Comparison of ENCODE assay signal across 8 cellular contexts in genomic region chr3:184129012-184129411, GRCh38. TPM values are rescaled to one million over a fixed set of nuclear protein-coding genes. Genes with fewer than 3 reads are reported as not detected.
A peak's percentile ranks its signal among the peaks of the same experiment; 100 is the strongest.
DNase-seq lines count a peak whose midpoint lies in the region; ATAC-seq, FAIRE-seq and TF ChIP-seq lines count a peak whose summit lies in the region.

No MANE protein-coding gene starts in this region.

- H3K4me3 ChIP-seq in MG63 = no peak overlapping the region
- H3K4me3 ChIP-seq in adipocyte (ENCODE audit: low read length) = no peak overlapping the region
- H3K4me3 ChIP-seq in mesenchymal stem cell (ENCODE audit: insufficient read depth in 1 of 2, low read depth in 1 of 2, low read length in 2 of 2) = no peak overlapping the region
- H3K4me3 ChIP-seq in kidney (ENCODE audit: low read length in 2 of 2) = no peak overlapping the region

- H3K4me1 Mint-ChIP-seq in activated CD4-positive, alpha-beta T cell treated with anti-CD3 and anti-CD28 coated beads for 36 hours = peaks cover 7% of the 10 kb centered on the region

- peaks cover 3% of the 10 kb centered on the region for H3K4me1 ChIP-seq in adipocyte (ENCODE audit: control insufficient read depth, insufficient read depth, low read length)
- no peaks in the 10 kb centered on the region for H3K4me1 ChIP-seq in mesenchymal stem cell (ENCODE audit: control insufficient read depth, insufficient read depth, low read depth, low read length)
- peaks cover 0 to 3% of the 10 kb centered on the region in 2 donors for H3K4me1 ChIP-seq in kidney (ENCODE audit: control insufficient read depth in 1 of 2, insufficient read depth in 1 of 2, low read depth in 1 of 2, low read length in 2 of 2)

- no peak for TF ChIP-seq CTCF in kidney (IDR thresholded peaks at IDR 0.05; ENCODE audit: borderline replicate concordance, extremely low read depth, insufficient read depth)

- no peak for FAIRE-seq in kidney (lab: Jason Lieb, UNC)

- H4K91ac ChIP-seq in mesenchymal stem cell (ENCODE audit: low read length) = no peak overlapping the region

- no peak overlapping the region for H4K8ac ChIP-seq in mesenchymal stem cell (ENCODE audit: low read length)

- no peak overlapping the region for H3K4ac ChIP-seq in mesenchymal stem cell (ENCODE audit: low read depth in 1 of 2, low read length in 2 of 2)

- no peak overlapping the region for H2AFZ ChIP-seq in mesenchymal stem cell (ENCODE audit: low read depth, low read length)

- H3K79me1 ChIP-seq in mesenchymal stem cell (replicated peaks; ENCODE audit: low read length, poor library complexity, severe bottlenecking) = peaks cover 1% of the 10 kb centered on the region

- H3K9me3 ChIP-seq in MG63 = no peaks in the 10 kb centered on the region
- H3K9me3 ChIP-seq in adipocyte (ENCODE audit: control insufficient read depth, low read length) = no peaks in the 10 kb centered on the region
- H3K9me3 ChIP-seq in mesenchymal stem cell (ENCODE audit: control insufficient read depth, low read length) = no peaks in the 10 kb centered on the region
- no peaks in the 10 kb centered on the region for H3K9me3 ChIP-seq in kidney (ENCODE audit: control insufficient read depth in 1 of 2, low read length in 2 of 2)

- CTCF ChIA-PET in activated CD4-positive, alpha-beta T cell treated with anti-CD3 and anti-CD28 coated beads for 36 hours (lab: Charles Lee) = interaction anchor here (0.6 kb wide), 1 partner anchor 244 kb away, joined by 3 read pairs; no protein-coding TSS in a partner anchor

- H3K4me2 ChIP-seq in mesenchymal stem cell (ENCODE audit: low read length, poor library complexity, severe bottlenecking) = no peak overlapping the region

- intact Hi-C loops in activated CD4-positive, alpha-beta T cell treated with anti-CD3 and anti-CD28 coated beads for 36 hours (cut with DNase I, micrococcal nuclease) = no loop called here
- intact Hi-C loops in kidney (cut with DNase I) = no loop called here

- H3K14ac ChIP-seq in mesenchymal stem cell (ENCODE audit: low read length in 2 of 2) = no peak overlapping the region

- H3K18ac ChIP-seq in mesenchymal stem cell (ENCODE audit: low read depth in 1 of 2, low read length in 2 of 2) = no peak overlapping the region

- H3K27ac ChIP-seq in mesenchymal stem cell (ENCODE audit: low read length, poor library complexity, severe bottlenecking) (no peak overlapping the region), kidney (ENCODE audit: low read depth in 2 of 2, low read length in 2 of 2) (no peak overlapping the region)

- no peaks in the 10 kb centered on the region for H3K27me3 Mint-ChIP-seq in activated CD4-positive, alpha-beta T cell treated with anti-CD3 and anti-CD28 coated beads for 36 hours

- no peaks in the 10 kb centered on the region for H3K36me3 ChIP-seq in MG63
- no peaks in the 10 kb centered on the region for H3K36me3 ChIP-seq in adipocyte (ENCODE audit: control insufficient read depth, insufficient read depth, low read length, severe bottlenecking)
- H3K36me3 ChIP-seq in mesenchymal stem cell (ENCODE audit: control insufficient read depth in 1 of 2, insufficient read depth in 2 of 2, low read depth in 1 of 2, low read length in 2 of 2) = no peaks in the 10 kb centered on the region
- no peaks in the 10 kb centered on the region for H3K36me3 ChIP-seq in kidney (ENCODE audit: control insufficient read depth in 1 of 2, insufficient read depth in 2 of 2, low read length in 2 of 2)

- no peak overlapping the region for H2BK15ac ChIP-seq in mesenchymal stem cell (ENCODE audit: low read depth, poor library complexity, severe bottlenecking)

- H3K9ac ChIP-seq in adipocyte (ENCODE audit: low read length) = no peak overlapping the region
- peak overlapping the region; percentile 32 for H3K9ac ChIP-seq in mesenchymal stem cell (ENCODE audit: low read length)
- no peak overlapping the region for H3K9ac ChIP-seq in kidney (ENCODE audit: low read length in 2 of 2)

- POLR2A ChIA-PET in activated CD4-positive, alpha-beta T cell treated with anti-CD3 and anti-CD28 coated beads for 36 hours (lab: Charles Lee) = no interaction called here

- H3K4me3 Mint-ChIP-seq in activated CD4-positive, alpha-beta T cell treated with anti-CD3 and anti-CD28 coated beads for 36 hours = no peak overlapping the region

- no peak overlapping the region for H2BK5ac ChIP-seq in mesenchymal stem cell (ENCODE audit: low read depth, low read length, poor library complexity, severe bottlenecking)

- H3K9me3 Mint-ChIP-seq in activated CD4-positive, alpha-beta T cell treated with anti-CD3 and anti-CD28 coated beads for 36 hours (ENCODE audit: low read depth) = no peaks in the 10 kb centered on the region

- whole genome bisulfite sequencing in mesenchymal stem cell = 60% methylated on average over 1 of the region's 2 CpGs

- H2AK5ac ChIP-seq in mesenchymal stem cell (ENCODE audit: low read length, severe bottlenecking) = no peak overlapping the region

- H2BK12ac ChIP-seq in mesenchymal stem cell (ENCODE audit: low read length in 2 of 2) = no peak overlapping the region

- no peak overlapping the region for H3K27ac Mint-ChIP-seq in activated CD4-positive, alpha-beta T cell treated with anti-CD3 and anti-CD28 coated beads for 36 hours

- no peak overlapping the region for H3K23ac ChIP-seq in mesenchymal stem cell (ENCODE audit: low read length in 2 of 2)

- peak; percentile 63 for ATAC-seq in activated CD4-positive, alpha-beta T cell treated with anti-CD3 and anti-CD28 coated beads for 36 hours

- H3K27me3 ChIP-seq in MG63 (no peaks in the 10 kb centered on the region), adipocyte (replicated peaks; ENCODE audit: control insufficient read depth, insufficient read depth, low read length) (no peaks in the 10 kb centered on the region), mesenchymal stem cell (ENCODE audit: control insufficient read depth in 1 of 2, insufficient read depth in 1 of 2, low read length in 2 of 2) (no peaks in the 10 kb centered on the region)

- peak; percentile 41 for DNase-seq in activated CD4-positive, alpha-beta T cell treated with anti-CD3 and anti-CD28 coated beads for 36 hours
- DNase-seq in activated CD4-positive, alpha-beta T cell treated with anti-CD3 and anti-CD28 coated beads, Interleukin-2, amount 50 U/mL, for 1 hour = no peak
- DNase-seq in MG63 (peak; percentile 63), adipocyte (ENCODE audit: low read depth) (peak; percentile 56), mesenchymal stem cell (peak; percentile 45), retina (no peak), ureter (ENCODE audit: low spot score) (no peak), kidney (no peak)

- no peak overlapping the region for H2BK120ac ChIP-seq in mesenchymal stem cell (ENCODE audit: low read depth, low read length)

- H3K36me3 Mint-ChIP-seq in activated CD4-positive, alpha-beta T cell treated with anti-CD3 and anti-CD28 coated beads for 36 hours (ENCODE audit: low read depth) = no peaks in the 10 kb centered on the region

RNA-seq across cellular contexts. Expression of gene EIF2B5, which starts 6.1 kb away (rescaled TPM):
- 10 to 100 TPM; 46.4 to 60.6 TPM for total RNA-seq in activated CD4-positive, alpha-beta T cell treated with anti-CD3 and anti-CD28 coated beads for 36 hours
- total RNA-seq in MG63 (2014; rRNA removed; shearing (Covaris generic); ENCODE audit: low replicate concordance) = 41.7 and 50.5 TPM in 2 replicates
- 22.7 TPM for polyA plus RNA-seq in mesenchymal stem cell (2013, experiment 1 of 2)
- 22.7 TPM for polyA plus RNA-seq in mesenchymal stem cell (2013, experiment 2 of 2)
- total RNA-seq in ureter = 48.6 TPM
- total RNA-seq in kidney = 36.9 TPM
- 37.0 TPM for polyA plus RNA-seq in kidney (ENCODE audit: insufficient read depth, low read depth, low replicate concordance)

RNA-seq across cellular contexts. Expression of gene DVL3, which starts 26.2 kb away (rescaled TPM):
- total RNA-seq in activated CD4-positive, alpha-beta T cell treated with anti-CD3 and anti-CD28 coated beads for 36 hours = 10 to 100 TPM; 24.9 to 29.6 TPM
- 20.8 and 42.6 TPM in 2 replicates for total RNA-seq in MG63 (2014; rRNA removed; shearing (Covaris generic); ENCODE audit: low replicate concordance)
- polyA plus RNA-seq in mesenchymal stem cell (2013, experiment 1 of 2) = 67.6 TPM
- polyA plus RNA-seq in mesenchymal stem cell (2013, experiment 2 of 2) = 65.3 TPM
- total RNA-seq in ureter (61.1 TPM), kidney (57.4 TPM)
- polyA plus RNA-seq in kidney (ENCODE audit: insufficient read depth, low read depth, low replicate concordance) = 30.3 TPM

RNA-seq across cellular contexts. Expression of gene HTR3E, which starts 32.1 kb away (rescaled TPM):
- not detected for total RNA-seq in activated CD4-positive, alpha-beta T cell treated with anti-CD3 and anti-CD28 coated beads for 36 hours
- total RNA-seq in MG63 (2014; rRNA removed; shearing (Covaris generic); ENCODE audit: low replicate concordance) = not detected in 2 replicates
- not detected for polyA plus RNA-seq in mesenchymal stem cell (2013, experiment 1 of 2)
- polyA plus RNA-seq in mesenchymal stem cell (2013, experiment 2 of 2) = not detected
- not detected for total RNA-seq in ureter
- not detected for total RNA-seq in kidney
- not detected for polyA plus RNA-seq in kidney (ENCODE audit: insufficient read depth, low read depth, low replicate concordance)

RNA-seq across cellular contexts. Expression of gene AP2M1, which starts 45.6 kb away (rescaled TPM):
- 100 to 1,000 TPM; 192 to 204 TPM for total RNA-seq in activated CD4-positive, alpha-beta T cell treated with anti-CD3 and anti-CD28 coated beads for 36 hours
- total RNA-seq in MG63 (2014; rRNA removed; shearing (Covaris generic); ENCODE audit: low replicate concordance) = 688 and 946 TPM in 2 replicates
- 465 TPM for polyA plus RNA-seq in mesenchymal stem cell (2013, experiment 1 of 2)
- 472 TPM for polyA plus RNA-seq in mesenchymal stem cell (2013, experiment 2 of 2)
- total RNA-seq in ureter = 243 TPM
- total RNA-seq in kidney = 329 TPM
- 353 TPM for polyA plus RNA-seq in kidney (ENCODE audit: insufficient read depth, low read depth, low replicate concordance)

RNA-seq across cellular contexts. Expression of gene ABCF3, which starts 57.0 kb away (rescaled TPM):
- total RNA-seq in activated CD4-positive, alpha-beta T cell treated with anti-CD3 and anti-CD28 coated beads for 36 hours = 10 to 100 TPM; 58.2 to 66.2 TPM
- total RNA-seq in MG63 (2014; rRNA removed; shearing (Covaris generic); ENCODE audit: low replicate concordance) = 65.3 and 79.4 TPM in 2 replicates
- polyA plus RNA-seq in mesenchymal stem cell (2013, experiment 1 of 2) = 24.1 TPM
- polyA plus RNA-seq in mesenchymal stem cell (2013, experiment 2 of 2) = 23.9 TPM
- total RNA-seq in ureter = 77.6 TPM
- total RNA-seq in kidney = 69.0 TPM
- 49.1 TPM for polyA plus RNA-seq in kidney (ENCODE audit: insufficient read depth, low read depth, low replicate concordance)

Comparison
In these comparisons a context has a peak if more than half of its experiments do, and no peak if none do; other contexts are left out.
1. DNase-seq: peak in activated CD4-positive, alpha-beta T cell treated with anti-CD3 and anti-CD28 coated beads for 36 hours (single experiment), MG63 (single experiment), adipocyte (single experiment) and mesenchymal stem cell (single experiment); none in activated CD4-positive, alpha-beta T cell treated with anti-CD3 and anti-CD28 coated beads, Interleukin-2, amount 50 U/mL, for 1 hour (single experiment), retina (single experiment), ureter (single experiment) and kidney (single experiment).